In genomic region chr19:8615813-8616596, GRCh38 we compare ENCODE assay signal across 1 cellular context.
A peak's percentile ranks its signal among the peaks of the same experiment; 100 is the strongest.
TF ChIP-seq lines count a peak whose summit lies in the region.

No MANE protein-coding gene starts in this region.

TF ChIP-seq in K562, 482 proteins besides CTCF, POLR2A, EP300 and RAD21 (continued from another document and continues in another):
- TF ChIP-seq ZBTB40 (IDR thresholded peaks at IDR 0.05) (no peak), ZBTB40 (CRISPR knock-in tag; IDR thresholded peaks at IDR 0.05) (no peak), FOXP1 (CRISPR knock-in tag; IDR thresholded peaks at IDR 0.05) (no peak), ZBTB49 (CRISPR knock-in tag; IDR thresholded peaks at IDR 0.05; ENCODE audit: borderline replicate concordance) (no peak), GTF2F1 (IDR thresholded peaks at IDR 0.05; ENCODE audit: low read depth, low read length) (no peak), ETV6 (IDR thresholded peaks at IDR 0.05; ENCODE audit: borderline replicate concordance in 1 of 2, low read depth in 2 of 2, low read length in 1 of 2) (no peak), ETV6 (CRISPR knock-in tag; IDR thresholded peaks at IDR 0.05; ENCODE audit: borderline replicate concordance) (no peak), TEAD2 (tag; IDR thresholded peaks at IDR 0.05) (no peak), MCM2 (IDR thresholded peaks at IDR 0.05; ENCODE audit: low read depth) (no peak), NCOA2 (IDR thresholded peaks at IDR 0.05; ENCODE audit: partially characterized antibody in 2 of 2) (no peak), POLR3G (IDR thresholded peaks at IDR 0.05; ENCODE audit: extremely low read depth, insufficient read length, insufficient replicate concordance) (no peak), BACH1 (tag; IDR thresholded peaks at IDR 0.05) (no peak), CEBPG (CRISPR knock-in tag; IDR thresholded peaks at IDR 0.05) (no peak), CEBPG (tag; conservative IDR thresholded peaks at IDR 0.05 in 1 of 2, IDR thresholded peaks at IDR 0.05 in 1 of 2) (no peak), PTBP1 (IDR thresholded peaks at IDR 0.05; ENCODE audit: low read depth, low read length) (no peak), ZNF780A (CRISPR knock-in tag; IDR thresholded peaks at IDR 0.05) (no peak), ZNF224 (CRISPR knock-in tag; IDR thresholded peaks at IDR 0.05) (no peak), SAP30 (IDR thresholded peaks at IDR 0.05; ENCODE audit: borderline replicate concordance, insufficient read depth, low read depth, low read length, poor library complexity, severe bottlenecking) (no peak), PHF21A (IDR thresholded peaks at IDR 0.05; ENCODE audit: borderline replicate concordance, low read depth) (no peak), ELK1 (CRISPR knock-in tag; IDR thresholded peaks at IDR 0.05) (no peak), HDAC2 (IDR thresholded peaks at IDR 0.05) (no peak), TFE3 (CRISPR knock-in tag; IDR thresholded peaks at IDR 0.05) (peak; percentile 17; the same call in 1 of the 2 replicates), DEAF1 (CRISPR knock-in tag; IDR thresholded peaks at IDR 0.05) (peak; percentile 48; the same call in 1 of the 2 replicates), TBP (optimal IDR thresholded peaks at IDR 0.05; ENCODE audit: low read depth, low read length) (peak; percentile 50), POLR2AphosphoS2 (IDR thresholded peaks at IDR 0.05; ENCODE audit: low read length) (no peak), HDAC3 (IDR thresholded peaks at IDR 0.05; ENCODE audit: borderline replicate concordance, partially characterized antibody) (no peak), ID3 (CRISPR knock-in tag; IDR thresholded peaks at IDR 0.05) (no peak), ID3 (tag; IDR thresholded peaks at IDR 0.05) (no peak), HNRNPLL (IDR thresholded peaks at IDR 0.05; ENCODE audit: low read depth, low read length, poor library complexity, severe bottlenecking) (no peak), ZBTB9 (CRISPR knock-in tag; IDR thresholded peaks at IDR 0.05) (no peak), ZNF24 (IDR thresholded peaks at IDR 0.05) (peak; percentile 90), CSDE1 (IDR thresholded peaks at IDR 0.05) (no peak), IRF2 (CRISPR knock-in tag; IDR thresholded peaks at IDR 0.05) (no peak), GTF3C2 (IDR thresholded peaks at IDR 0.05; ENCODE audit: borderline replicate concordance, extremely low read depth, insufficient read length) (no peak), ZSCAN32 (CRISPR knock-in tag; IDR thresholded peaks at IDR 0.05) (no peak)
